Comparison of ENCODE assay signal across 2 cellular contexts in the genomic region with DNA sequence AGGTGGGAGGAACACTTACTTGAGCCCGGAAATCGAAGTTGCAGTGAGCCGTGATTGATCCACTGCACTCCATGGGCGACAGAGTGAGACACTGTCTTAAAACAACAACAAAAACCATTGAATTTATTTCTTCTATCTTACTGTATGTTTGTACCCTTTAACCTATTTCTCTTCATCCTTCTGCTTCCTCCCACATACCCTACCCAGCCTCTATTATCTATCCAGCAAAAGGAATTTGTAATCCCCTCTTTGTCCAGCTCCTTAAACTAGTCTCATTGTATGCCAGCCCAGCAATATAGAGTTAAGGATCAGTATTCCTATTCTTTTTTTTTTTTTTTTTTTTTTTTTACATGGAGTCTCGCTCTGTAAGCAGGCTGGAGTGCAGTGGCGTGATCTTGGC.
TF ChIP-seq lines count a peak whose summit lies in the region.

No MANE protein-coding gene starts in this region.

TF ChIP-seq in SK-N-SH, 30 proteins besides CTCF, POLR2A, EP300 and RAD21:
- no peak for TF ChIP-seq GATA2 (CRISPR knock-in tag; IDR thresholded peaks at IDR 0.05)
- TF ChIP-seq FOXJ3 (CRISPR knock-in tag; IDR thresholded peaks at IDR 0.05): no peak
- TF ChIP-seq POLR2AphosphoS5 (IDR thresholded peaks at IDR 0.05; ENCODE audit: low read depth, low read length): no peak
- no peak for TF ChIP-seq FOSL2 (IDR thresholded peaks at IDR 0.05; ENCODE audit: borderline replicate concordance, low read depth)
- TF ChIP-seq, protein P1, sequence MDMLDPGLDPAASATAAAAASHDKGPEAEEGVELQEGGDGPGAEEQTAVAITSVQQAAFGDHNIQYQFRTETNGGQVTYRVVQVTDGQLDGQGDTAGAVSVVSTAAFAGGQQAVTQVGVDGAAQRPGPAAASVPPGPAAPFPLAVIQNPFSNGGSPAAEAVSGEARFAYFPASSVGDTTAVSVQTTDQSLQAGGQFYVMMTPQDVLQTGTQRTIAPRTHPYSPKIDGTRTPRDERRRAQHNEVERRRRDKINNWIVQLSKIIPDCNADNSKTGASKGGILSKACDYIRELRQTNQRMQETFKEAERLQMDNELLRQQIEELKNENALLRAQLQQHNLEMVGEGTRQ (IDR thresholded peaks at IDR 0.05; ENCODE audit: borderline replicate concordance, low read depth, low read length): no peak
- TF ChIP-seq GABPA (IDR thresholded peaks at IDR 0.05; ENCODE audit: low read depth): no peak
- no peak for TF ChIP-seq NRF1 (IDR thresholded peaks at IDR 0.05; ENCODE audit: low read depth, low read length)
- TF ChIP-seq RXRA (IDR thresholded peaks at IDR 0.05; ENCODE audit: borderline replicate concordance, low read depth): no peak
- TF ChIP-seq JUND (IDR thresholded peaks at IDR 0.05): no peak
- TF ChIP-seq MXI1 (IDR thresholded peaks at IDR 0.05; ENCODE audit: low read depth, low read length): no peak
- no peak for TF ChIP-seq FOXM1 (IDR thresholded peaks at IDR 0.05; ENCODE audit: low read depth)
- TF ChIP-seq, protein P2, sequence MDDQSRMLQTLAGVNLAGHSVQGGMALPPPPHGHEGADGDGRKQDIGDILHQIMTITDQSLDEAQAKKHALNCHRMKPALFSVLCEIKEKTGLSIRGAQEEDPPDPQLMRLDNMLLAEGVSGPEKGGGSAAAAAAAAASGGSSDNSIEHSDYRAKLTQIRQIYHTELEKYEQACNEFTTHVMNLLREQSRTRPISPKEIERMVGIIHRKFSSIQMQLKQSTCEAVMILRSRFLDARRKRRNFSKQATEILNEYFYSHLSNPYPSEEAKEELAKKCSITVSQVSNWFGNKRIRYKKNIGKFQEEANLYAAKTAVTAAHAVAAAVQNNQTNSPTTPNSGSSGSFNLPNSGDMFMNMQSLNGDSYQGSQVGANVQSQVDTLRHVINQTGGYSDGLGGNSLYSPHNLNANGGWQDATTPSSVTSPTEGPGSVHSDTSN (IDR thresholded peaks at IDR 0.05): no peak
- no peak for TF ChIP-seq RCOR1 (IDR thresholded peaks at IDR 0.05; ENCODE audit: low read length)
- TF ChIP-seq TEAD4 (IDR thresholded peaks at IDR 0.05; ENCODE audit: borderline replicate concordance, insufficient read depth): no peak
- no peak for TF ChIP-seq ELF1 (IDR thresholded peaks at IDR 0.05)

TF ChIP-seq in SK-N-SH treated with all-trans-retinoic acid at 6 μM for 48 hours, 23 proteins besides CTCF, POLR2A, EP300 and RAD21:
- no peak for TF ChIP-seq ZNF8 (CRISPR knock-in tag; IDR thresholded peaks at IDR 0.05)
- TF ChIP-seq TCF4 (CRISPR knock-in tag; IDR thresholded peaks at IDR 0.05; ENCODE audit: borderline replicate concordance): no peak
- TF ChIP-seq OSR1 (CRISPR knock-in tag; IDR thresholded peaks at IDR 0.05): no peak
- no peak for TF ChIP-seq ZC3H10 (CRISPR knock-in tag; IDR thresholded peaks at IDR 0.05)
TF ChIP-seq in SK-N-SH treated with all-trans-retinoic acid at 6 μM for 48 hours: peak in this region for 0.
